In the genomic region with DNA sequence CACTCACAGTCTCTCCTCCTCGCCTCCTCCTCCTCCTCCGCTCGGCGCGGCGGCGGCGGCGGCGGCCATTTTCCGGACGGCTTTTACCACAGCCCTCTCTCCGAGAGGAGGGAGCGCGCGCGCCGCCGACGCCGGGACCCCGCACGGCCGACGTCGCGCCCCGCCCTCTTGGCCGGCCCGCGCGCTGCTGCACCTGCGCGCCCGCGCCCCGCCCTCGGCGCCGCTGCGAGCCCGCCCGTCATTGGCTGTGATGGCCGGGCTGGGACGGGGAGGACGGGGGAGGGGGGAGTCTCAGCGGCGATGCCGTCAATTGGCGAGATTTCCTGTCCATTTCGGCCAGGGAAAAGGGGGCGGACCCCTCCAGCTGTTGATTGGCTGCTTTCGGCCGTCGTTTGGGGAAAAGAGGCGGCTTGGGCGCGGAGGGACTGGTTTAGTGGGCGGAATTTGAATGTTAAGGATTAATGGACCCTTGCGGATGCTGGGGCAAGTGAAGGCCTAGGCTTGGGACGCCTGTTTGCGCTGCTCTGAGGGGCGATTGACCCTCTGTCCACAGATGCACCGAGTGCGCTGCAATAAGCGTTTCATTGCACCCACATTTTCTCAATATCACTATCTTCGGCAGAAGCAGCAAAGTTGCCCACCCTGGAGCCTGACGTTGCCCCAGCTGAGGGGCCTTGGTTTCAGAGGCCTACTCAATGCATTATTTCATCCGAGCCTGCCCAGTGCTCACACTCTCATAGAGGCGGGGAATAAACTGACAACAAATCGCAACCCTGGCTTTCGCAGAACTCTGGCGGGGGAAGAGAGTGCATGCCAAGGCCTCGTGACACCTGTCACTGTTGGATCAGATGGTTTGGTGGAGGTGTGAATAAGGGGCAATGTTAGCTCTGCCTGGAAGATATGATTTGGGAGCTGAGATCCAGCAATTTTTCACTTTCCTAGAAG, we compare ENCODE assay signal across 8 cellular contexts. TPM values are rescaled to one million over a fixed set of nuclear protein-coding genes. Genes with fewer than 3 reads are reported as not detected.
DNase-seq lines count a peak whose midpoint lies in the region; ATAC-seq and TF ChIP-seq lines count a peak whose summit lies in the region.

A gene (minus strand): TSS at position 121 of the 945 bp plus-strand sequence.

- peak within 1 kb of the TSS; percentile 69 for H3K4me3 ChIP-seq in AG04450 (ENCODE audit: low read depth, low read length)
- H3K4me3 ChIP-seq in spleen, result peak within 1 kb of the TSS; percentile 37 to 81 (median 56)

- H3K27me3 ChIP-seq in AG04450 (ENCODE audit: control insufficient read depth, insufficient read depth, low read length) (peaks cover 2% of the 10 kb centered on the region), spleen (replicated peaks in 1 of 7) (peaks cover 0 to 9% (median 0%) of the 10 kb centered on the region in 7 donors)

- CTCF ChIA-PET in AG04450 (lab: Charles Lee), result no interaction called here

- H3K4me1 ChIP-seq in spleen, result peaks cover 3 to 43% (median 38%) of the 10 kb centered on the region in 6 donors

- DNase-seq in AG04450 (ENCODE audit: low read depth, low spot score) (peak; percentile 76), NCI-H345 treated with DMSO at 0.1 percent for 48 hours (lab: John Stamatoyannopoulos, UW; ENCODE audit: unreplicated experiment) (peak; percentile 77), caudate nucleus (lab: John Stamatoyannopoulos, UW) (peak in 60 of 61 donors; percentile 42 to 94 (median 84)), inferior parietal cortex (ENCODE audit: extremely low spot score) (peak; percentile 85), spleen (peak; percentile 96)
- DNase-seq in activated CD4-positive, CD25-positive, alpha-beta regulatory T cell (lab: John Stamatoyannopoulos, UW), result peak; percentile 66 to 78 (median 72)

- intact Hi-C loops in spleen (cut with DNase I; ENCODE audit: low total_unique reads), result no loop called here

- POLR2A ChIA-PET in AG04450 (lab: Yijun Ruan, JAX), result interaction anchor here (0.6 kb wide), 1 partner anchor 590 kb away, joined by 3 read pairs; no protein-coding TSS in a partner anchor

- no peaks in the 10 kb centered on the region for H3K36me3 ChIP-seq in spleen

- in situ Hi-C loops in GM18951 (cut with MboI; ENCODE audit: low sequenced_read_pairs, unreplicated experiment), result no loop called here

- no peaks in the 10 kb centered on the region for H3K9me3 ChIP-seq in AG04450 (ENCODE audit: control insufficient read depth, insufficient read depth, low read length)
- H3K9me3 ChIP-seq in spleen, result no peaks in the 10 kb centered on the region

- 8 to 56% (median 20%) methylated on average over 18 to 73 of the region's 74 CpGs for whole genome bisulfite sequencing in spleen, 5 donors

- TF ChIP-seq CTCF in AG04450 (IDR thresholded peaks at IDR 0.05; ENCODE audit: low read depth, low read length) (no peak), spleen (IDR thresholded peaks at IDR 0.05 in 8 of 11, conservative IDR thresholded peaks at IDR 0.05 in 3 of 11) (no peak)

- no peak within 1 kb of the TSS for H3K27ac ChIP-seq in AG04450 (ENCODE audit: low read depth, low read length)
- peak within 1 kb of the TSS; percentile 88 for H3K27ac ChIP-seq in caudate nucleus (ENCODE audit: low read depth, low read length)
- peak within 1 kb of the TSS; percentile 81 to 98 (median 97) for H3K27ac ChIP-seq in spleen

- peak; percentile 88 for ATAC-seq in HG03196 (IDR thresholded peaks at IDR 0.05; ENCODE audit: unreplicated experiment)

- TF ChIP-seq POLR2A in GM18951 (IDR thresholded peaks at IDR 0.05; ENCODE audit: extremely low read depth, insufficient read depth, insufficient read length), result peak; percentile 39
- no peak for TF ChIP-seq POLR2A in spleen (IDR thresholded peaks at IDR 0.05)

RNA-seq across cellular contexts. Expression of the gene that starts here (rescaled TPM):
- polyA plus RNA-seq in AG04450 (2011; rRNA removed) (12.4 and 12.8 TPM in 2 replicates), spleen (10 to 100 TPM; 15.2 to 22.7 (median 17.7) TPM)
- polyA minus RNA-seq in AG04450 (2011; rRNA and poly(A)+ RNA removed), result 16.0 and 18.0 TPM in 2 replicates
- total RNA-seq in spleen, result 100 to 1,000 TPM in 1 of 7 donors, 10 to 100 TPM in 6; 63.3 to 104 (median 83.5) TPM
